In the genomic region with DNA sequence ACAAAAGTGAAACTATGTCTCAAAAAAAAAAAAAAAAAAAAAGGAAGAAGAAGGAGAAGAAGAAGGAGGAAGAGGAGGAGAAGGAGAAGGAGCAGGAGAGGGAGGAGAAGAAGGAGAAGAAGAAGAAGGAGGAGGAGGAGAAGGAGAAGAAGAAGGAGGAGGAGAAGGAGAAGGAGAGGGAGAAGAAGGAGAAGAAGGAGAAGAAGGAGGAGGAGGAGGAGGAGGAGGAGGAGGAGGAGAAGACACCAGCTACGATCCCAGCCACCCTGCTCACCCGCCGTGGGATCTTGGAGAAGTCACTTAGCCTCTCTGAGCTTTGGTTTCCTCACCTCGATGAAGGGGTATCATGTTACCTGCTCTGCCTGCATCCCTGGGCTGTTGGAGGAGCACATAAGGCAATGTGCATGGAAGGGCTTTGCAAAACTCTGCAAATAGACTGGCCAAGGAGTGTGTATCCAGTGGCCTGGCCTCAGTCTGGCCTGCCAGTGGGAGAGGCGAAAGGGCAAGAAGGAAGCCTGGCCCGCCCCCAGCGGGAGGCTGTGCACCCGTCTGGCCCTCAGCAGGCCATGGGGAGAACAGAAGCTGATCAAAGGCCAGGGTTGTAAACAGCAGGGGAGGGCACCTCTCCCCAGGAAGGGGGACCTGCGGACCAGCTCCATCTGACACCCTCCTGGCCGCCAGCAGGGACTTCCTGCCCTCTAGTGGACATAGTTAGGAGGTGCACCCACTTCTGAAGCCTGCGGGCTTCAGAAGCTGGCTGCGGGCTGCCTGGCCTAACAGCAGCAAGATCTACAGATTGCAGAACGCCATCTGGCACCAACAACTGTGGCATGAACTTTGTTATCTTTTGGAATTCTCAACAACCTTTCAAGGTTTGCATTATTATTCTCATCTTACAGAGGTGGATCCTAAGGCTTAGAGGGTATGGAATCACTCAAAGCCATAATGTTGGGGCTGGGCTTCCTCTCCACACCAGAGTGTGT, we compare ENCODE assay signal across 2 cellular contexts.
TF ChIP-seq lines count a peak whose summit lies in the region.

No MANE protein-coding gene starts in this region.

TF ChIP-seq in IMR-90, 13 proteins besides CTCF, POLR2A, EP300 and RAD21:
- TF ChIP-seq, protein P1, sequence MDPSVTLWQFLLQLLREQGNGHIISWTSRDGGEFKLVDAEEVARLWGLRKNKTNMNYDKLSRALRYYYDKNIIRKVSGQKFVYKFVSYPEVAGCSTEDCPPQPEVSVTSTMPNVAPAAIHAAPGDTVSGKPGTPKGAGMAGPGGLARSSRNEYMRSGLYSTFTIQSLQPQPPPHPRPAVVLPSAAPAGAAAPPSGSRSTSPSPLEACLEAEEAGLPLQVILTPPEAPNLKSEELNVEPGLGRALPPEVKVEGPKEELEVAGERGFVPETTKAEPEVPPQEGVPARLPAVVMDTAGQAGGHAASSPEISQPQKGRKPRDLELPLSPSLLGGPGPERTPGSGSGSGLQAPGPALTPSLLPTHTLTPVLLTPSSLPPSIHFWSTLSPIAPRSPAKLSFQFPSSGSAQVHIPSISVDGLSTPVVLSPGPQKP (IDR thresholded peaks at IDR 0.05; ENCODE audit: borderline replicate concordance, low read depth, low read length): no peak
- TF ChIP-seq SMC3 (IDR thresholded peaks at IDR 0.05; ENCODE audit: low read depth, low read length): peak; percentile 87
- no peak for TF ChIP-seq MAFK (IDR thresholded peaks at IDR 0.05; ENCODE audit: low read depth, low read length)

TF ChIP-seq in endothelial cell of umbilical vein, 7 proteins besides CTCF, POLR2A, EP300 and RAD21:
- TF ChIP-seq JUN (IDR thresholded peaks at IDR 0.05; ENCODE audit: borderline replicate concordance, insufficient read depth, insufficient read length, low read depth): no peak
- TF ChIP-seq, protein P2, sequence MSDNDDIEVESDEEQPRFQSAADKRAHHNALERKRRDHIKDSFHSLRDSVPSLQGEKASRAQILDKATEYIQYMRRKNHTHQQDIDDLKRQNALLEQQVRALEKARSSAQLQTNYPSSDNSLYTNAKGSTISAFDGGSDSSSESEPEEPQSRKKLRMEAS (IDR thresholded peaks at IDR 0.05; ENCODE audit: insufficient read depth, insufficient read length): no peak
- no peak for TF ChIP-seq GATA2 (IDR thresholded peaks at IDR 0.05; ENCODE audit: insufficient read depth, insufficient read length, low read depth, low read length)
- TF ChIP-seq FOS (IDR thresholded peaks at IDR 0.05; ENCODE audit: borderline replicate concordance, insufficient read depth, low read length): no peak
- TF ChIP-seq MYC (IDR thresholded peaks at IDR 0.05; ENCODE audit: low read depth, low read length): no peak
- TF ChIP-seq EZH2 (IDR thresholded peaks at IDR 0.05; ENCODE audit: borderline replicate concordance, low read depth, low read length, severe bottlenecking): no peak
- TF ChIP-seq POLR2AphosphoS5 (IDR thresholded peaks at IDR 0.05; ENCODE audit: insufficient read depth, low read depth, low read length): no peak
